ENCODE assay signal across 20 cellular contexts in the genomic region with DNA sequence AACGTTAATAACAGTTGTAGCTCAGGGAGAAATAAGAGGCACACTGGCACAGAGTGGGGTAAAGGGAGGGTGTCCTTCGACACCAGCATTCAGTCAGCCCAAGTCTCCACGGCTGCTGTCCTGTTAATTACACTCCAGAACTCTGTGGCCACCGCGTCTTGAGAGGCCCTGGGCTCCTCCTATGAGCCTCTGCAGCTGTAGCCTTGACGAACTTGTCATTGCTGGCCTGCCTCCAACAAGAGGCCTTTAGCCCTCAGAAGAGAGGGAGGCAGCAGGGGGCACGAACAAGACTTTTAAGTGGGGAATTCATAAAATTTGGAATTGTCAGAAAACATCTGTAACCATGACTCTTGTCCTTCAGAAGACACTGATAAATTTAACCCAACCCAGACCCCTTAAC.
"Had no signal": no experiment of that assay in that cellular context is flagged by ENCODE, and none has a peak within 500 bp of the region (broad histone marks: within the 10 kb centered on the region; RNA-seq: fewer than 3 reads in every experiment).

No MANE protein-coding gene starts in this region.

- FAIRE-seq: pancreas, TTC549 had no signal

- ATAC-seq: activated CD4-positive, alpha-beta T cell treated with anti-CD3 and anti-CD28 coated beads for 36 hours; activated naive CD4-positive, alpha-beta T cell treated with anti-CD3 and anti-CD28 coated beads, Interleukin-2, amount 50 U/mL, for 72 hours; gastroesophageal sphincter; heart left ventricle; left ventricle myocardium superior; pancreas; right lobe of liver; stimulated activated effector memory CD8-positive, alpha-beta T cell treated with anti-CD3 and anti-CD28 coated beads, Interleukin-12 subunit alpha, Interleukin-12 subunit beta, amount 100 ng/mL, for 72 hours; upper lobe of right lung; WTC11 had no signal

- DNase-seq: activated CD4-positive, alpha-beta T cell treated with anti-CD3 and anti-CD28 coated beads for 36 hours; activated CD4-positive, alpha-beta T cell treated with anti-CD3 and anti-CD28 coated beads, Interleukin-2, amount 50 U/mL, for 48 hours; activated gamma-delta T cell treated with Interleukin-2 at 50 U/mL for 16 hours; amygdala; colonic mucosa; heart left ventricle; kidney glomerular epithelial cell; left ventricle myocardium superior; naive B cell; pancreas; right lobe of liver; stimulated activated CD4-positive, alpha-beta T cell treated with anti-CD3 and anti-CD28 coated beads, Interleukin-4, amount 100 ng/mL, for 1 hour; stomach; upper lobe of right lung had no signal

- H3K4me3 ChIP-seq: colonic mucosa, gastroesophageal sphincter, heart left ventricle, pancreas, right lobe of liver, smooth muscle cell, stomach, upper lobe of right lung had no signal
